In the genomic region with DNA sequence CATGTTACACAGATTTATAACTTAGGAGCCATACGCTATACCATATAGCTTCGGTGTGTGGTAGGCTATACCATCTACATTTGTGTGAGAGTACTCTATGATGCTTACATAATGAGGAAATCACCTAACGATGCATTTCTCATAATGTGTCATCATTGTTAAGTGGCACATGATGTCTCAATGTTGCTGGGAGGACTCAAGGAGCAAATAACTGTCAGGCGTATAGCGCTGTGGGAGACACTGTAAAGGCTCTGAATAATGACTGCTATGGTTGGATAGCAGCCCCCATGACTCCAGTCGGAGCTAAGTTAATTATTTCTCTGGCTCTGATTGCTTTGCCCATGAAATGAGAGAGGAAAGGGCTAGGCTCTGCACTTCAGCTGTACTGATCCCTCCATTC, we compare ENCODE assay signal across 17 cellular contexts.
"Had no signal": no experiment of that assay in that cellular context is flagged by ENCODE, and none has a peak within 500 bp of the region (broad histone marks: within the 10 kb centered on the region; RNA-seq: fewer than 3 reads in every experiment).

No MANE protein-coding gene starts in this region.

- H3K36me3 Mint-ChIP-seq: activated naive CD4-positive, alpha-beta T cell treated with anti-CD3 and anti-CD28 coated beads, Interleukin-2, amount 10 ng/mL, durations not matched to agents 7 days and 5 days; type B pancreatic cell had no signal

- H3K36me3 ChIP-seq: colonic mucosa, esophagus squamous epithelium, neural progenitor cell, right lobe of liver had no signal

- H3K4me3 Mint-ChIP-seq: activated naive CD4-positive, alpha-beta T cell treated with anti-CD3 and anti-CD28 coated beads, Interleukin-2, amount 10 ng/mL, durations not matched to agents 7 days and 5 days; neural progenitor cell; stimulated activated naive CD8-positive, alpha-beta T cell treated with anti-CD3 and anti-CD28 coated beads, Interleukin-15, Interleukin-2, amounts not matched to agents 100 ng/mL and 50 ng/mL, for 24 hours; type B pancreatic cell had no signal

- H3K9ac ChIP-seq: neural progenitor cell had no signal

- ATAC-seq: psoas muscle, right lobe of liver had no signal

- FAIRE-seq: TTC549 had no signal

- DNase-seq: activated CD4-positive, alpha-beta T cell treated with anti-CD3 and anti-CD28 coated beads, Interleukin-2, amount 50 U/mL, for 4 hours; activated CD4-positive, CD25-positive, alpha-beta regulatory T cell; activated naive CD4-positive, alpha-beta T cell treated with anti-CD3 and anti-CD28 coated beads, Interleukin-2, amount 10 ng/mL, durations not matched to agents 7 days and 5 days; activated T-cell treated with anti-CD3 and anti-CD28 coated beads, Interleukin-2, amount 50 U/mL, for 1 hour; caudate nucleus; colonic mucosa; esophagus squamous epithelium; foreskin melanocyte; psoas muscle; right lobe of liver; stimulated activated CD4-positive, alpha-beta T cell treated with anti-CD3 and anti-CD28 coated beads, Interleukin-4, amount 100 ng/mL, for 4 hours; stimulated activated CD8-positive, alpha-beta memory T cell treated with anti-CD3 and anti-CD28 coated beads, Interleukin-4, amount 100 ng/mL, for 48 hours had no signal

- H3K27ac ChIP-seq: colonic mucosa, esophagus squamous epithelium, neural progenitor cell, psoas muscle, right lobe of liver had no signal

- H3K27ac Mint-ChIP-seq: activated naive CD4-positive, alpha-beta T cell treated with anti-CD3 and anti-CD28 coated beads, Interleukin-2, amount 10 ng/mL, durations not matched to agents 7 days and 5 days; neural progenitor cell; stimulated activated naive CD8-positive, alpha-beta T cell treated with anti-CD3 and anti-CD28 coated beads, Interleukin-15, Interleukin-2, amounts not matched to agents 100 ng/mL and 50 ng/mL, for 24 hours; type B pancreatic cell had no signal

- H2AFZ ChIP-seq: neural progenitor cell had no signal

- H3K27me3 ChIP-seq: colonic mucosa, neural progenitor cell, right lobe of liver had no signal

- H3K4me3 ChIP-seq: colonic mucosa, esophagus squamous epithelium, neural progenitor cell, psoas muscle, right lobe of liver, smooth muscle cell had no signal

- H3K4me1 ChIP-seq: colonic mucosa, esophagus squamous epithelium, neural progenitor cell, psoas muscle, right lobe of liver had no signal

- H3K4me1 Mint-ChIP-seq: activated naive CD4-positive, alpha-beta T cell treated with anti-CD3 and anti-CD28 coated beads, Interleukin-2, amount 10 ng/mL, durations not matched to agents 7 days and 5 days had no signal

- H3K9me3 ChIP-seq: colonic mucosa, esophagus squamous epithelium, right lobe of liver had no signal

- H3K4me2 ChIP-seq: neural progenitor cell, smooth muscle cell had no signal
